In genomic region chr2:73822276-73822675, GRCh38 we compare ENCODE assay signal across 18 cellular contexts. TPM values are rescaled to one million over a fixed set of nuclear protein-coding genes. Genes with fewer than 3 reads are reported as not detected.
DNase-seq lines count a peak whose midpoint lies in the region; ATAC-seq and TF ChIP-seq lines count a peak whose summit lies in the region.
"Had no signal": no experiment of that assay in that cellular context is flagged by ENCODE, and none has a peak within 500 bp of the region (broad histone marks: within the 10 kb centered on the region; RNA-seq: fewer than 3 reads in every experiment).

No MANE protein-coding gene starts in this region.

- peak; percentile 73 to 74 for ATAC-seq in activated T-cell treated with anti-CD3 and anti-CD28 coated beads, Interleukin-2, amount 50 U/mL, for 72 hours (replicated peaks in 1 of 2)
- peak; percentile 58 for ATAC-seq in GM21576 (IDR thresholded peaks at IDR 0.05; ENCODE audit: unreplicated experiment)
- peak; percentile 76 for ATAC-seq in HG03378 (IDR thresholded peaks at IDR 0.05; ENCODE audit: unreplicated experiment)
- ATAC-seq in stimulated activated memory B cell treated with anti-CD40 and anti-IgM and Interleukin-4, amounts not matched to agents 10 μg/mL and 1 μg/mL and 100 μg/mL, for 72 hours, result peak; percentile 69
- ATAC-seq in GM21360 (IDR thresholded peaks at IDR 0.05; ENCODE audit: unreplicated experiment), result no peak

- CTCF ChIA-PET in HEK293T (lab: Yijun Ruan, JAX), result interaction anchor here (0.6 to 3.2 kb wide), 3 partner anchors 358 to 513 kb away, joined by 3 to 10 read pairs (median 4); no protein-coding TSS in a partner anchor

- peak overlapping the region; percentile 72 to 73 for H3K4me3 Mint-ChIP-seq in activated T-cell treated with anti-CD3 and anti-CD28 coated beads, Interleukin-2, amount 50 U/mL, for 72 hours
- no peak overlapping the region for H3K4me3 Mint-ChIP-seq in stimulated activated memory B cell treated with anti-CD40 and anti-IgM and Interleukin-4, amounts not matched to agents 10 μg/mL and 1 μg/mL and 100 μg/mL, for 72 hours
- H3K4me3 Mint-ChIP-seq: activated naive CD4-positive, alpha-beta T cell treated with anti-CD3 and anti-CD28 coated beads, Interleukin-2, amount 50 U/mL, for 24 hours had no signal

- H3K36me3 Mint-ChIP-seq in activated T-cell treated with anti-CD3 and anti-CD28 coated beads, Interleukin-2, amount 50 U/mL, for 72 hours (ENCODE audit: insufficient read depth in 2 of 2), result no peaks in the 10 kb centered on the region
- H3K36me3 Mint-ChIP-seq in stimulated activated memory B cell treated with anti-CD40 and anti-IgM and Interleukin-4, amounts not matched to agents 10 μg/mL and 1 μg/mL and 100 μg/mL, for 72 hours, result no peaks in the 10 kb centered on the region
- H3K36me3 Mint-ChIP-seq: activated naive CD4-positive, alpha-beta T cell treated with anti-CD3 and anti-CD28 coated beads, Interleukin-2, amount 50 U/mL, for 24 hours had no signal

- H3K27me3 Mint-ChIP-seq in activated T-cell treated with anti-CD3 and anti-CD28 coated beads, Interleukin-2, amount 50 U/mL, for 72 hours (ENCODE audit: low read depth), result peaks cover 22% of the 10 kb centered on the region
- H3K27me3 Mint-ChIP-seq in stimulated activated memory B cell treated with anti-CD40 and anti-IgM and Interleukin-4, amounts not matched to agents 10 μg/mL and 1 μg/mL and 100 μg/mL, for 72 hours, result no peaks in the 10 kb centered on the region
- H3K27me3 Mint-ChIP-seq: activated naive CD4-positive, alpha-beta T cell treated with anti-CD3 and anti-CD28 coated beads, Interleukin-2, amount 50 U/mL, for 24 hours had no signal

- no peaks in the 10 kb centered on the region for H3K9me3 Mint-ChIP-seq in activated T-cell treated with anti-CD3 and anti-CD28 coated beads, Interleukin-2, amount 50 U/mL, for 72 hours
- no peaks in the 10 kb centered on the region for H3K9me3 Mint-ChIP-seq in stimulated activated memory B cell treated with anti-CD40 and anti-IgM and Interleukin-4, amounts not matched to agents 10 μg/mL and 1 μg/mL and 100 μg/mL, for 72 hours
- H3K9me3 Mint-ChIP-seq: activated naive CD4-positive, alpha-beta T cell treated with anti-CD3 and anti-CD28 coated beads, Interleukin-2, amount 50 U/mL, for 24 hours had no signal

- peak overlapping the region; percentile 47 for H3K27ac Mint-ChIP-seq in activated T-cell treated with anti-CD3 and anti-CD28 coated beads, Interleukin-2, amount 50 U/mL, for 72 hours
- H3K27ac Mint-ChIP-seq in stimulated activated memory B cell treated with anti-CD40 and anti-IgM and Interleukin-4, amounts not matched to agents 10 μg/mL and 1 μg/mL and 100 μg/mL, for 72 hours, result peak overlapping the region; percentile 84

- DNase-seq in activated T-cell treated with anti-CD3 and anti-CD28 coated beads, Interleukin-2, amount 50 U/mL, for 72 hours, result peak in 1 of 2 donors; percentile 9
- no peak for DNase-seq in activated T-cell treated with anti-CD3 and anti-CD28 coated beads, Interleukin-2, amount 50 U/mL, for 48 hours
- DNase-seq in activated effector memory CD4-positive, alpha-beta T cell treated with Interleukin-2 at 50 U/mL for 16 hours, result no peak
- no peak for DNase-seq in HEK293T (ENCODE audit: extremely low spot score)
- DNase-seq: activated CD4-positive, alpha-beta T cell treated with anti-CD3 and anti-CD28 coated beads for 4 hours; erythroblast; hypothalamus; NCI-H1417; NCI-H748 treated with DMSO at 0.1 percent for 48 hours; small intestine; trophoblast cell had no signal

- H3K4me1 Mint-ChIP-seq in activated T-cell treated with anti-CD3 and anti-CD28 coated beads, Interleukin-2, amount 50 U/mL, for 72 hours (ENCODE audit: low read depth), result peaks cover 42% of the 10 kb centered on the region
- peaks cover 35% of the 10 kb centered on the region for H3K4me1 Mint-ChIP-seq in stimulated activated memory B cell treated with anti-CD40 and anti-IgM and Interleukin-4, amounts not matched to agents 10 μg/mL and 1 μg/mL and 100 μg/mL, for 72 hours

- POLR2A ChIA-PET in HEK293T (lab: Yijun Ruan, JAX), result no interaction called here

TF ChIP-seq in HEK293T, 16 proteins besides CTCF, POLR2A, EP300 and RAD21:
- TF ChIP-seq ZNF384 (IDR thresholded peaks at IDR 0.05) (no peak), PKNOX1 (IDR thresholded peaks at IDR 0.05) (no peak), SP1 (IDR thresholded peaks at IDR 0.05) (no peak), FOXK2 (IDR thresholded peaks at IDR 0.05) (no peak)

RNA-seq across cellular contexts. Expression of gene STAMBP, which starts 6.5 kb away (rescaled TPM):
- 100 to 1,000 TPM; 101 to 107 TPM for total RNA-seq in activated T-cell treated with anti-CD3 and anti-CD28 coated beads, Interleukin-2, amount 50 U/mL, for 72 hours

RNA-seq across cellular contexts. Expression of gene C2orf78, which starts 38.3 kb away (rescaled TPM):
- not detected for total RNA-seq in activated T-cell treated with anti-CD3 and anti-CD28 coated beads, Interleukin-2, amount 50 U/mL, for 72 hours
- total RNA-seq: cerebellum, liver had no signal

RNA-seq across cellular contexts. Expression of gene DUSP11, which starts 42.4 kb away (rescaled TPM):
- total RNA-seq in activated T-cell treated with anti-CD3 and anti-CD28 coated beads, Interleukin-2, amount 50 U/mL, for 72 hours, result 10 to 100 TPM; 35.1 to 35.8 TPM
